Comparison of ENCODE assay signal across 20 cellular contexts in the genomic region with DNA sequence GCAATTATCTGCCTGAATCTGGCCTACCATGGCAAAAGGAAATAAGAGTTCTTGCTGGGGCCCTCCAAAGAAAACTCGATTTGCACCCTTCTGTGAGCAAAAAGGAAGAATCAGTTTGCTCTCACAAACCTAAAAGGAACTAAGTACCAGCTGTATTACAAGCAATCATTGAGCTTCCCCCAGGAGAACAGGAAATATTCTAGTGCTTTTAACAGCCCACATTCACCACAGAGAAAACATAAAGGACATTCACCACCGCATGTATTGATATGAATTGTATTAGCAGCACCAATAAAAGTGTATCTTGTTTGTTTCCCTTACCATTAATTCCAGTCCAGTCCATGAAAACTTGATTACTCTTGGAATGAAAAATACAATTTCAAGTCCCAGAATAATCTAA.
"Had no signal": no experiment of that assay in that cellular context is flagged by ENCODE, and none has a peak within 500 bp of the region (broad histone marks: within the 10 kb centered on the region; RNA-seq: fewer than 3 reads in every experiment).

No MANE protein-coding gene starts in this region.

- H3K9me3 Mint-ChIP-seq: endodermal cell; naive thymus-derived CD8-positive, alpha-beta T cell; stimulated activated memory B cell treated with anti-CD40 and anti-IgM and Interleukin-4, amounts not matched to agents 10 μg/mL and 1 μg/mL and 100 μg/mL, for 72 hours; stimulated activated naive CD8-positive, alpha-beta T cell treated with anti-CD3 and anti-CD28 coated beads, Interleukin-15, Interleukin-2, amounts not matched to agents 100 ng/mL and 50 ng/mL, for 24 hours had no signal

- H3K4me1 ChIP-seq: tibial artery, upper lobe of right lung, vagina had no signal

- H3K4me2 ChIP-seq: hepatocyte had no signal

- H3K4me3 ChIP-seq: hepatocyte, mucosa of descending colon, spleen, tibial artery, upper lobe of right lung, vagina had no signal

- H2AFZ ChIP-seq: hepatocyte had no signal

- H3K36me3 ChIP-seq: upper lobe of right lung, vagina had no signal

- H3K27me3 Mint-ChIP-seq: naive thymus-derived CD8-positive, alpha-beta T cell; stimulated activated memory B cell treated with anti-CD40 and anti-IgM and Interleukin-4, amounts not matched to agents 10 μg/mL and 1 μg/mL and 100 μg/mL, for 72 hours; stimulated activated naive CD8-positive, alpha-beta T cell treated with anti-CD3 and anti-CD28 coated beads, Interleukin-15, Interleukin-2, amounts not matched to agents 100 ng/mL and 50 ng/mL, for 24 hours had no signal

- H3K4me3 Mint-ChIP-seq: endodermal cell; naive thymus-derived CD8-positive, alpha-beta T cell; stimulated activated memory B cell treated with anti-CD40 and anti-IgM and Interleukin-4, amounts not matched to agents 10 μg/mL and 1 μg/mL and 100 μg/mL, for 72 hours; stimulated activated naive CD8-positive, alpha-beta T cell treated with anti-CD3 and anti-CD28 coated beads, Interleukin-15, Interleukin-2, amounts not matched to agents 100 ng/mL and 50 ng/mL, for 24 hours had no signal

- H3K9me3 ChIP-seq: mucosa of descending colon, spleen, tibial artery, upper lobe of right lung, vagina had no signal

- ATAC-seq: left colon; mucosa of descending colon; naive thymus-derived CD8-positive, alpha-beta T cell; sciatic nerve; stimulated activated memory B cell treated with anti-CD40 and anti-IgM and Interleukin-4, amounts not matched to agents 10 μg/mL and 1 μg/mL and 100 μg/mL, for 72 hours; upper lobe of right lung had no signal

- H3K27me3 ChIP-seq: hepatocyte, spleen, tibial artery, upper lobe of right lung, vagina had no signal

- H3K27ac ChIP-seq: hepatocyte, spleen, tibial artery, upper lobe of right lung, vagina had no signal

- H3K4me1 Mint-ChIP-seq: naive thymus-derived CD8-positive, alpha-beta T cell; stimulated activated memory B cell treated with anti-CD40 and anti-IgM and Interleukin-4, amounts not matched to agents 10 μg/mL and 1 μg/mL and 100 μg/mL, for 72 hours had no signal

- H3K27ac Mint-ChIP-seq: naive thymus-derived CD8-positive, alpha-beta T cell; stimulated activated memory B cell treated with anti-CD40 and anti-IgM and Interleukin-4, amounts not matched to agents 10 μg/mL and 1 μg/mL and 100 μg/mL, for 72 hours; stimulated activated naive CD8-positive, alpha-beta T cell treated with anti-CD3 and anti-CD28 coated beads, Interleukin-15, Interleukin-2, amounts not matched to agents 100 ng/mL and 50 ng/mL, for 24 hours had no signal

- H3K79me2 ChIP-seq: hepatocyte had no signal

- DNase-seq: dermis blood vessel endothelial cell; effector CD4-positive, alpha-beta T cell; endodermal cell; foreskin melanocyte; head of caudate nucleus; left colon; mucosa of descending colon; naive thymus-derived CD8-positive, alpha-beta T cell; posterior cingulate gyrus; spleen; stimulated activated CD4-positive, alpha-beta T cell treated with anti-CD3 and anti-CD28 coated beads, Interleukin-15, amount 100 ng/mL, for 24 hours; stimulated activated CD4-positive, alpha-beta T cell treated with anti-CD3 and anti-CD28 coated beads, Interleukin-1b, Interleukin-23, amount 100 ng/mL, for 48 hours; stimulated activated CD4-positive, alpha-beta T cell treated with anti-CD3 and anti-CD28 coated beads, Interleukin-4, amount 100 ng/mL, for 24 hours; tibial artery; upper lobe of right lung had no signal
